ENCODE assay signal across 1 cellular context in the genomic region with DNA sequence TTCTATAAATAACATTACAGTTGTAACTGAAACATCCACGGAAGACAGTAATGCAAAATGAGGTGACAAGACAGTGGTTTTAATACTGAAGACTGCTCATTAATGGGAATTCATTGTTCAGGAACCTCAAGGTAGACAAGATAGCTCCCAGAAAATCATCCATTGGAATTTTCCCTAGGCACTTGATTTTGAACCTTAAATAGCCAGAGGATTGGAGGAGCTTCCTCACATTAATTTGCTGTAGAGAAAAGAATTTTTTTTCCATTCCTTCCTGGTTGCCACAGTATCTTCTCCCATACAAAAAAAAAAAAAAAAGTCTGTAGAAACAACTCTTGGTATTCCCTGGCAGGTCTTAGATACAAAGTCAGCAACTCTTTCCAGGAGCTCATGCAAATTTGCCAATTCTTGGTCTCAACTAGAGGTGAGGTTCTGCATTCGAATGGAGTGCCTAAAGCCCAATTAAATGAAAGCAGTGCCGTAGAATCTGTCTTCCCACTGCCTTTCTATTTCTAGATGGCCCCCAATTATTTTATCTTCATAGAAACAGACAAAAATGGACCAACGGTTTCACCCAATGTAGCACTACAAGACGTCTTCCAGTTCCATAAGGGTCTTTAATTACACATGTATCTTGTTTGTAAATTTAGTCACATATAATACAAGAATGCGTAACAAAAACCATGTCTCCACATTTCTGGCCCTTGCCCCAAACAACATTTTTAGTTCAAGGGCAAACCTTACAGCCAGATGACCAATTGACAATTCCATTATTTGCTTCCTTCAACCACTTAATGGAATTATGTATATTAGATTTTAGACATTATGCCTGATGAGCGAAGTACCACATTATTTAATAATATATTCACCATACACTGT.
A peak's percentile ranks its signal among the peaks of the same experiment; 100 is the strongest.
TF ChIP-seq lines count a peak whose summit lies in the region.

No MANE protein-coding gene starts in this region.

TF ChIP-seq in SK-N-SH, 30 proteins besides CTCF, POLR2A, EP300 and RAD21:
- TF ChIP-seq, protein P1, sequence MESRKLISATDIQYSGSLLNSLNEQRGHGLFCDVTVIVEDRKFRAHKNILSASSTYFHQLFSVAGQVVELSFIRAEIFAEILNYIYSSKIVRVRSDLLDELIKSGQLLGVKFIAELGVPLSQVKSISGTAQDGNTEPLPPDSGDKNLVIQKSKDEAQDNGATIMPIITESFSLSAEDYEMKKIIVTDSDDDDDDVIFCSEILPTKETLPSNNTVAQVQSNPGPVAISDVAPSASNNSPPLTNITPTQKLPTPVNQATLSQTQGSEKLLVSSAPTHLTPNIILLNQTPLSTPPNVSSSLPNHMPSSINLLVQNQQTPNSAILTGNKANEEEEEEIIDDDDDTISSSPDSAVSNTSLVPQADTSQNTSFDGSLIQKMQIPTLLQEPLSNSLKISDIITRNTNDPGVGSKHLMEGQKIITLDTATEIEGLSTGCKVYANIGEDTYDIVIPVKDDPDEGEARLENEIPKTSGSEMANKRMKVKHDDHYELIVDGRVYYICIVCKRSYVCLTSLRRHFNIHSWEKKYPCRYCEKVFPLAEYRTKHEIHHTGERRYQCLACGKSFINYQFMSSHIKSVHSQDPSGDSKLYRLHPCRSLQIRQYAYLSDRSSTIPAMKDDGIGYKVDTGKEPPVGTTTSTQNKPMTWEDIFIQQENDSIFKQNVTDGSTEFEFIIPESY (IDR thresholded peaks at IDR 0.05; ENCODE audit: borderline replicate concordance, low read depth), result no peak
- TF ChIP-seq, protein P2, sequence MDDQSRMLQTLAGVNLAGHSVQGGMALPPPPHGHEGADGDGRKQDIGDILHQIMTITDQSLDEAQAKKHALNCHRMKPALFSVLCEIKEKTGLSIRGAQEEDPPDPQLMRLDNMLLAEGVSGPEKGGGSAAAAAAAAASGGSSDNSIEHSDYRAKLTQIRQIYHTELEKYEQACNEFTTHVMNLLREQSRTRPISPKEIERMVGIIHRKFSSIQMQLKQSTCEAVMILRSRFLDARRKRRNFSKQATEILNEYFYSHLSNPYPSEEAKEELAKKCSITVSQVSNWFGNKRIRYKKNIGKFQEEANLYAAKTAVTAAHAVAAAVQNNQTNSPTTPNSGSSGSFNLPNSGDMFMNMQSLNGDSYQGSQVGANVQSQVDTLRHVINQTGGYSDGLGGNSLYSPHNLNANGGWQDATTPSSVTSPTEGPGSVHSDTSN (IDR thresholded peaks at IDR 0.05), result no peak
- no peak for TF ChIP-seq FOSL2 (IDR thresholded peaks at IDR 0.05; ENCODE audit: borderline replicate concordance, low read depth)
- TF ChIP-seq JUND (IDR thresholded peaks at IDR 0.05), result 0 out of 2 replicates have a peak, but pooled peaks have one; percentile 5
- no peak for TF ChIP-seq TAF1 (IDR thresholded peaks at IDR 0.05; ENCODE audit: borderline replicate concordance, low read depth, low read length)
- TF ChIP-seq MEF2A (IDR thresholded peaks at IDR 0.05; ENCODE audit: borderline replicate concordance, low read depth), result no peak
- TF ChIP-seq SIN3A (IDR thresholded peaks at IDR 0.05; ENCODE audit: borderline replicate concordance, low read depth, low read length), result no peak
- TF ChIP-seq, protein P3, sequence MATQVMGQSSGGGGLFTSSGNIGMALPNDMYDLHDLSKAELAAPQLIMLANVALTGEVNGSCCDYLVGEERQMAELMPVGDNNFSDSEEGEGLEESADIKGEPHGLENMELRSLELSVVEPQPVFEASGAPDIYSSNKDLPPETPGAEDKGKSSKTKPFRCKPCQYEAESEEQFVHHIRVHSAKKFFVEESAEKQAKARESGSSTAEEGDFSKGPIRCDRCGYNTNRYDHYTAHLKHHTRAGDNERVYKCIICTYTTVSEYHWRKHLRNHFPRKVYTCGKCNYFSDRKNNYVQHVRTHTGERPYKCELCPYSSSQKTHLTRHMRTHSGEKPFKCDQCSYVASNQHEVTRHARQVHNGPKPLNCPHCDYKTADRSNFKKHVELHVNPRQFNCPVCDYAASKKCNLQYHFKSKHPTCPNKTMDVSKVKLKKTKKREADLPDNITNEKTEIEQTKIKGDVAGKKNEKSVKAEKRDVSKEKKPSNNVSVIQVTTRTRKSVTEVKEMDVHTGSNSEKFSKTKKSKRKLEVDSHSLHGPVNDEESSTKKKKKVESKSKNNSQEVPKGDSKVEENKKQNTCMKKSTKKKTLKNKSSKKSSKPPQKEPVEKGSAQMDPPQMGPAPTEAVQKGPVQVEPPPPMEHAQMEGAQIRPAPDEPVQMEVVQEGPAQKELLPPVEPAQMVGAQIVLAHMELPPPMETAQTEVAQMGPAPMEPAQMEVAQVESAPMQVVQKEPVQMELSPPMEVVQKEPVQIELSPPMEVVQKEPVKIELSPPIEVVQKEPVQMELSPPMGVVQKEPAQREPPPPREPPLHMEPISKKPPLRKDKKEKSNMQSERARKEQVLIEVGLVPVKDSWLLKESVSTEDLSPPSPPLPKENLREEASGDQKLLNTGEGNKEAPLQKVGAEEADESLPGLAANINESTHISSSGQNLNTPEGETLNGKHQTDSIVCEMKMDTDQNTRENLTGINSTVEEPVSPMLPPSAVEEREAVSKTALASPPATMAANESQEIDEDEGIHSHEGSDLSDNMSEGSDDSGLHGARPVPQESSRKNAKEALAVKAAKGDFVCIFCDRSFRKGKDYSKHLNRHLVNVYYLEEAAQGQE (IDR thresholded peaks at IDR 0.05; ENCODE audit: low read depth, low read length), result no peak
- peak; percentile 35 for TF ChIP-seq POLR2AphosphoS5 (IDR thresholded peaks at IDR 0.05; ENCODE audit: low read depth, low read length)
